In genomic region chr11:112215621-112216020, GRCh38 we compare ENCODE assay signal across 10 cellular contexts. TPM values are rescaled to one million over a fixed set of nuclear protein-coding genes. Genes with fewer than 3 reads are reported as not detected.
"Had no signal": no experiment of that assay in that cellular context is flagged by ENCODE, and none has a peak within 500 bp of the region (broad histone marks: within the 10 kb centered on the region; RNA-seq: fewer than 3 reads in every experiment).

No MANE protein-coding gene starts in this region.

- H2AFZ ChIP-seq: GM23248 had no signal

- DNase-seq: GM23248, GOT3, H7, HFFc6, KBM-7 had no signal

- H3K4me1 ChIP-seq: HAP-1 had no signal

- ATAC-seq: HCT116 had no signal

- H3K9me3 ChIP-seq: HAP-1 had no signal

- H3K27ac ChIP-seq: GM23248 had no signal

- H3K4me3 ChIP-seq: GM23248, HAP-1 had no signal

- H3K9ac ChIP-seq: GM23248 had no signal

- H3K36me3 ChIP-seq: HAP-1 had no signal

RNA-seq across cellular contexts. Expression of gene BCO2, which starts 40.3 kb away (rescaled TPM):
- total RNA-seq: GM23248 had no signal

RNA-seq across cellular contexts. Expression of gene PLET1, which starts 45.0 kb away (rescaled TPM):
- total RNA-seq: GM23248, H4, H7, HFFc6, HT-29 had no signal
- polyA plus RNA-seq: GM23248, IgD-negative memory B cell had no signal

RNA-seq across cellular contexts. Expression of gene TEX12, which starts 48.4 kb away (rescaled TPM):
- total RNA-seq: HFFc6, HT-29 had no signal
- polyA plus RNA-seq: GM23248 had no signal

RNA-seq across cellular contexts. Expression of gene IL18, which starts 51.7 kb away (rescaled TPM):
- total RNA-seq: H7 had no signal
